In the genomic region with DNA sequence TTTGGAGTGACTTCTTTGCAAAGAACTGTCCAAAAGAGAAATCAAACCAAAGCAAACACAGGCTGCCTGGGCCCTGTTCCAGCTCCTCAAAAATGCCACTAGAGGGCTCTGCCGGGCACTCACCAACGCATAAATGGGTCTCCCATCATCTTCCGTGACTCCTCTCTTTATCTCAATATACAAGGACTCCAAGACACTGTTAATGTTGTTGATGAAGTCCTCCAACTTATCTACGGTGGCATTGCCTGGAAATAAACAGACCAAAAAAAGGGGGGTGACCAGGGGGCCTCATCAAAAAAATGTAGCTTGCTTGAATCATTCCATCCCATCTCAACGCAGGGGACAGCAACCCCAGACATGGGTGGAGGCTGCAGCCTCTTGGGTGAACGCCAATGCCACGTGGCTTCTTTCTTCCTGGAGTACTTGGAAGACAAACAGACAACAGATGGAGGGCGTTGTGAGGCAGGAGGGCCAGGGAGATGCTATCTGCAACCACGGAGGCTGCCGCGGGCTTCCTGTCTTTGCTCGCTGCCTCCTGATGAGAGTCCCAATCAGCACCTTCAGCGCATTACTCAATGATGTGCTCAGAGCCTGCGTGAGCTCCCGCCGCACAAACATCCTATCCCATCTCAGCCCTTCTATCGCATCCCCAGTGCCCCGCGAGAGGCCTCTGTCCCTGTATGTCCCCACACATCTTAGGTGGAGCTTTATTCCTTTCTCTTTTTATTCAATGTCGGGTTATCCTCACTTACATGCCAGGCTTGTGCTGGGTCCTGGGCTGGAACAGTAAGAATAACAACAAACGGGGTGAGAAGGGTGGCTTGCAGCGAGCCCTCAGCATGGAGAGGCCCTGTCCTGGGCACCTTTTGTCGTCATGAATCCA, we compare ENCODE assay signal across 1 cellular context.
TF ChIP-seq lines count a peak whose summit lies in the region.

No MANE protein-coding gene starts in this region.

TF ChIP-seq in K562, 482 proteins besides CTCF, POLR2A, EP300 and RAD21 (continued from another document and continues in another):
- TF ChIP-seq CTBP1 (IDR thresholded peaks at IDR 0.05; ENCODE audit: borderline replicate concordance) (peak; percentile 99), CCAR2 (IDR thresholded peaks at IDR 0.05; ENCODE audit: low read depth, low read length) (no peak), JUND (IDR thresholded peaks at IDR 0.05; ENCODE audit: borderline replicate concordance, low read depth, low read length) (no peak; the same call in 1 of the 2 replicates), JUND (tag; IDR thresholded peaks at IDR 0.05; ENCODE audit: borderline replicate concordance, low read depth, low read length) (peak; percentile 65; the same call in 2 of the 3 replicates), ESRRA (IDR thresholded peaks at IDR 0.05; ENCODE audit: borderline replicate concordance, low read depth) (peak; percentile 54; the same call in 1 of the 2 replicates), PRDM10 (IDR thresholded peaks at IDR 0.05; ENCODE audit: partially characterized antibody) (peak; percentile 71), ZZZ3 (IDR thresholded peaks at IDR 0.05) (no peak), POLR3A (IDR thresholded peaks at IDR 0.05; ENCODE audit: borderline replicate concordance, extremely low read depth, insufficient read depth, insufficient read length) (no peak), CLOCK (CRISPR knock-in tag; IDR thresholded peaks at IDR 0.05; ENCODE audit: borderline replicate concordance) (no peak), ZNF224 (CRISPR knock-in tag; IDR thresholded peaks at IDR 0.05) (no peak), ZNF586 (CRISPR knock-in tag; conservative IDR thresholded peaks at IDR 0.05) (no peak), EHMT2 (IDR thresholded peaks at IDR 0.05) (peak; percentile 56; the same call in 1 of the 2 replicates), NFE2L1 (tag; IDR thresholded peaks at IDR 0.05; ENCODE audit: borderline replicate concordance, low read depth) (no peak), RAD51 (IDR thresholded peaks at IDR 0.05; ENCODE audit: borderline replicate concordance, low read depth) (peak; percentile 67; the same call in 1 of the 2 replicates), KLF6 (CRISPR knock-in tag; IDR thresholded peaks at IDR 0.05; ENCODE audit: borderline replicate concordance) (no peak), ZNF133 (CRISPR knock-in tag; IDR thresholded peaks at IDR 0.05) (no peak), POLR2H (tag; IDR thresholded peaks at IDR 0.05; ENCODE audit: low read depth) (no peak), GABPA (tag; conservative IDR thresholded peaks at IDR 0.05; ENCODE audit: low read depth) (no peak; the same call in 1 of the 2 replicates), SPI1 (IDR thresholded peaks at IDR 0.05; ENCODE audit: borderline replicate concordance, low read depth, low read length) (0 out of 2 replicates have a peak, but pooled peaks have one; percentile 3), ZNF764 (CRISPR knock-in tag; IDR thresholded peaks at IDR 0.05; ENCODE audit: low read depth) (no peak), YY1 (IDR thresholded peaks at IDR 0.05; ENCODE audit: borderline replicate concordance in 1 of 3, control insufficient read depth in 1 of 3, extremely low read depth in 1 of 3, insufficient read depth in 3 of 3, insufficient read length in 1 of 3, insufficient replicate concordance in 2 of 3, low read depth in 1 of 3, low read length in 2 of 3) (peak in 1 of 3 experiments; percentile 40), ARID2 (IDR thresholded peaks at IDR 0.05) (no peak), FIP1L1 (IDR thresholded peaks at IDR 0.05; ENCODE audit: low read depth, low read length, poor library complexity, severe bottlenecking) (no peak), BMI1 (IDR thresholded peaks at IDR 0.05; ENCODE audit: low read length) (no peak), SIX5 (IDR thresholded peaks at IDR 0.05; ENCODE audit: borderline replicate concordance in 1 of 2, insufficient read depth in 1 of 2, low read depth in 1 of 2, low read length in 2 of 2) (no peak), MIER1 (IDR thresholded peaks at IDR 0.05; ENCODE audit: low read depth) (0 out of 2 replicates have a peak, but pooled peaks have one; percentile 53), XRCC3 (IDR thresholded peaks at IDR 0.05) (no peak), ZNF561 (CRISPR knock-in tag; conservative IDR thresholded peaks at IDR 0.05) (no peak), HEY1 (CRISPR knock-in tag; IDR thresholded peaks at IDR 0.05; ENCODE audit: borderline replicate concordance) (no peak), HDAC6 (IDR thresholded peaks at IDR 0.05; ENCODE audit: low read depth, low read length) (no peak), ZNF507 (tag; conservative IDR thresholded peaks at IDR 0.05) (no peak), SMAD4 (CRISPR knock-in tag; conservative IDR thresholded peaks at IDR 0.05) (peak; percentile 86), ESRRB (CRISPR knock-in tag; IDR thresholded peaks at IDR 0.05; ENCODE audit: borderline replicate concordance) (no peak), MTA3 (IDR thresholded peaks at IDR 0.05; ENCODE audit: borderline replicate concordance) (peak; percentile 58; the same call in 1 of the 2 replicates)
- TF ChIP-seq, protein P1, sequence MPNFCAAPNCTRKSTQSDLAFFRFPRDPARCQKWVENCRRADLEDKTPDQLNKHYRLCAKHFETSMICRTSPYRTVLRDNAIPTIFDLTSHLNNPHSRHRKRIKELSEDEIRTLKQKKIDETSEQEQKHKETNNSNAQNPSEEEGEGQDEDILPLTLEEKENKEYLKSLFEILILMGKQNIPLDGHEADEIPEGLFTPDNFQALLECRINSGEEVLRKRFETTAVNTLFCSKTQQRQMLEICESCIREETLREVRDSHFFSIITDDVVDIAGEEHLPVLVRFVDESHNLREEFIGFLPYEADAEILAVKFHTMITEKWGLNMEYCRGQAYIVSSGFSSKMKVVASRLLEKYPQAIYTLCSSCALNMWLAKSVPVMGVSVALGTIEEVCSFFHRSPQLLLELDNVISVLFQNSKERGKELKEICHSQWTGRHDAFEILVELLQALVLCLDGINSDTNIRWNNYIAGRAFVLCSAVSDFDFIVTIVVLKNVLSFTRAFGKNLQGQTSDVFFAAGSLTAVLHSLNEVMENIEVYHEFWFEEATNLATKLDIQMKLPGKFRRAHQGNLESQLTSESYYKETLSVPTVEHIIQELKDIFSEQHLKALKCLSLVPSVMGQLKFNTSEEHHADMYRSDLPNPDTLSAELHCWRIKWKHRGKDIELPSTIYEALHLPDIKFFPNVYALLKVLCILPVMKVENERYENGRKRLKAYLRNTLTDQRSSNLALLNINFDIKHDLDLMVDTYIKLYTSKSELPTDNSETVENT (CRISPR knock-in tag; IDR thresholded peaks at IDR 0.05), result no peak
- TF ChIP-seq, protein P2, sequence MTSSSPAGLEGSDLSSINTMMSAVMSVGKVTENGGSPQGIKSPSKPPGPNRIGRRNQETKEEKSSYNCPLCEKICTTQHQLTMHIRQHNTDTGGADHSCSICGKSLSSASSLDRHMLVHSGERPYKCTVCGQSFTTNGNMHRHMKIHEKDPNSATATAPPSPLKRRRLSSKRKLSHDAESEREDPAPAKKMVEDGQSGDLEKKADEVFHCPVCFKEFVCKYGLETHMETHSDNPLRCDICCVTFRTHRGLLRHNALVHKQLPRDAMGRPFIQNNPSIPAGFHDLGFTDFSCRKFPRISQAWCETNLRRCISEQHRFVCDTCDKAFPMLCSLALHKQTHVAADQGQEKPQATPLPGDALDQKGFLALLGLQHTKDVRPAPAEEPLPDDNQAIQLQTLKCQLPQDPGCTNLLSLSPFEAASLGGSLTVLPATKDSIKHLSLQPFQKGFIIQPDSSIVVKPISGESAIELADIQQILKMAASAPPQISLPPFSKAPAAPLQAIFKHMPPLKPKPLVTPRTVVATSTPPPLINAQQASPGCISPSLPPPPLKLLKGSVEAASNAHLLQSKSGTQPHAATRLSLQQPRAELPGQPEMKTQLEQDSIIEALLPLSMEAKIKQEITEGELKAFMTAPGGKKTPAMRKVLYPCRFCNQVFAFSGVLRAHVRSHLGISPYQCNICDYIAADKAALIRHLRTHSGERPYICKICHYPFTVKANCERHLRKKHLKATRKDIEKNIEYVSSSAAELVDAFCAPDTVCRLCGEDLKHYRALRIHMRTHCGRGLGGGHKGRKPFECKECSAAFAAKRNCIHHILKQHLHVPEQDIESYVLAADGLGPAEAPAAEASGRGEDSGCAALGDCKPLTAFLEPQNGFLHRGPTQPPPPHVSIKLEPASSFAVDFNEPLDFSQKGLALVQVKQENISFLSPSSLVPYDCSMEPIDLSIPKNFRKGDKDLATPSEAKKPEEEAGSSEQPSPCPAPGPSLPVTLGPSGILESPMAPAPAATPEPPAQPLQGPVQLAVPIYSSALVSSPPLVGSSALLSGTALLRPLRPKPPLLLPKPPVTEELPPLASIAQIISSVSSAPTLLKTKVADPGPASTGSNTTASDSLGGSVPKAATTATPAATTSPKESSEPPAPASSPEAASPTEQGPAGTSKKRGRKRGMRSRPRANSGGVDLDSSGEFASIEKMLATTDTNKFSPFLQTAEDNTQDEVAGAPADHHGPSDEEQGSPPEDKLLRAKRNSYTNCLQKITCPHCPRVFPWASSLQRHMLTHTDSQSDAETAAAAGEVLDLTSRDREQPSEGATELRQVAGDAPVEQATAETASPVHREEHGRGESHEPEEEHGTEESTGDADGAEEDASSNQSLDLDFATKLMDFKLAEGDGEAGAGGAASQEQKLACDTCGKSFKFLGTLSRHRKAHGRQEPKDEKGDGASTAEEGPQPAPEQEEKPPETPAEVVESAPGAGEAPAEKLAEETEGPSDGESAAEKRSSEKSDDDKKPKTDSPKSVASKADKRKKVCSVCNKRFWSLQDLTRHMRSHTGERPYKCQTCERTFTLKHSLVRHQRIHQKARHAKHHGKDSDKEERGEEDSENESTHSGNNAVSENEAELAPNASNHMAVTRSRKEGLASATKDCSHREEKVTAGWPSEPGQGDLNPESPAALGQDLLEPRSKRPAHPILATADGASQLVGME (CRISPR knock-in tag; IDR thresholded peaks at IDR 0.05), result no peak
- TF ChIP-seq, protein P3, sequence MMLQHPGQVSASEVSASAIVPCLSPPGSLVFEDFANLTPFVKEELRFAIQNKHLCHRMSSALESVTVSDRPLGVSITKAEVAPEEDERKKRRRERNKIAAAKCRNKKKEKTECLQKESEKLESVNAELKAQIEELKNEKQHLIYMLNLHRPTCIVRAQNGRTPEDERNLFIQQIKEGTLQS (IDR thresholded peaks at IDR 0.05), result peak; percentile 45; the same call in 1 of the 2 replicates
- TF ChIP-seq, protein P3 (CRISPR knock-in tag; conservative IDR thresholded peaks at IDR 0.05), result 0 out of 2 replicates have a peak, but pooled peaks have one; percentile 39
- TF ChIP-seq, protein P4, sequence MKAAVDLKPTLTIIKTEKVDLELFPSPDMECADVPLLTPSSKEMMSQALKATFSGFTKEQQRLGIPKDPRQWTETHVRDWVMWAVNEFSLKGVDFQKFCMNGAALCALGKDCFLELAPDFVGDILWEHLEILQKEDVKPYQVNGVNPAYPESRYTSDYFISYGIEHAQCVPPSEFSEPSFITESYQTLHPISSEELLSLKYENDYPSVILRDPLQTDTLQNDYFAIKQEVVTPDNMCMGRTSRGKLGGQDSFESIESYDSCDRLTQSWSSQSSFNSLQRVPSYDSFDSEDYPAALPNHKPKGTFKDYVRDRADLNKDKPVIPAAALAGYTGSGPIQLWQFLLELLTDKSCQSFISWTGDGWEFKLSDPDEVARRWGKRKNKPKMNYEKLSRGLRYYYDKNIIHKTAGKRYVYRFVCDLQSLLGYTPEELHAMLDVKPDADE (conservative IDR thresholded peaks at IDR 0.05; ENCODE audit: control insufficient read depth, low read depth, low read length), result 0 out of 2 replicates have a peak, but pooled peaks have one; percentile 42
